Comparison of ENCODE assay signal across 1 cellular context in the genomic region with DNA sequence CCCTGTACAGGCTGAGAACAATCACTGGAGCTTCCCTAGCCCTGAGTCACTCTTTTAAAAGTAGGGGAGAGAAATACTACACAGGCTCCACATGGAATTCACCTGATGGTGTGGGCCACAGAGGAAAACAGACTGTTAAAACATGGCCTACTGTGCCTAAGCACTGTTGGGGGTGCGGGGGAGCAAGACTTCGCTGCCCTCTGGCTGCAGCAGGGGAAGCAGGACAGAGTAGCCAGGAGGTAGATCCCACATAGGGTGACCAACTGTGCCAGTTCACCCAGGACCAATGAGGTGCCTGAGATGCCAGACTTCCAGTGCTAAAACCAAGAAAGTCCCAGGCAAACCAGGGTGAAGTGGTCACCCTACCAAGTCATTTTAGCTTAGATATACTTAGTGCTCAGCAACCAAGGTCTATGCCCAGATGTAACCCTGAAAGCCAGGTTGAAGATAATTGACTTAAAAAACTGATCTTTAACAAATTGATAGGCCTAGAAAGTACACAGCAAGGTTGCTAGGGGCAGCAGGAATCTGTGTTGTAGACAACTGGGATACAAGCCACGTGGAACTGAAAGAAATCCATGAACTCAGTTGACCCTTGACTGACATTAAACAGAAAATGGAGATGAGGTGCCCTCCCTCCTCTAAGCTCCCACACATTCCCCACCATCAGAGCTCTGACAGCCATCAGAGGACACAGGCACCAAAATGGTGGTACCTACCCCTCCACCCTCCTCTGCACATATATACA.
TF ChIP-seq lines count a peak whose summit lies in the region.

No MANE protein-coding gene starts in this region.

TF ChIP-seq in GM23338, 12 proteins besides CTCF, POLR2A, EP300 and RAD21:
- no peak for TF ChIP-seq NANOG (IDR thresholded peaks at IDR 0.05; ENCODE audit: borderline replicate concordance)
- no peak for TF ChIP-seq EZH2 (IDR thresholded peaks at IDR 0.05; ENCODE audit: low read depth, unreplicated experiment)
- no peak for TF ChIP-seq CREB1 (CRISPR knock-in tag; IDR thresholded peaks at IDR 0.05; ENCODE audit: low read depth)
- TF ChIP-seq, protein P1, sequence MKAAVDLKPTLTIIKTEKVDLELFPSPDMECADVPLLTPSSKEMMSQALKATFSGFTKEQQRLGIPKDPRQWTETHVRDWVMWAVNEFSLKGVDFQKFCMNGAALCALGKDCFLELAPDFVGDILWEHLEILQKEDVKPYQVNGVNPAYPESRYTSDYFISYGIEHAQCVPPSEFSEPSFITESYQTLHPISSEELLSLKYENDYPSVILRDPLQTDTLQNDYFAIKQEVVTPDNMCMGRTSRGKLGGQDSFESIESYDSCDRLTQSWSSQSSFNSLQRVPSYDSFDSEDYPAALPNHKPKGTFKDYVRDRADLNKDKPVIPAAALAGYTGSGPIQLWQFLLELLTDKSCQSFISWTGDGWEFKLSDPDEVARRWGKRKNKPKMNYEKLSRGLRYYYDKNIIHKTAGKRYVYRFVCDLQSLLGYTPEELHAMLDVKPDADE (IDR thresholded peaks at IDR 0.05), result no peak
- no peak for TF ChIP-seq EZH2phosphoT487 (IDR thresholded peaks at IDR 0.05; ENCODE audit: unreplicated experiment)
- TF ChIP-seq ZNF331 (CRISPR knock-in tag; IDR thresholded peaks at IDR 0.05; ENCODE audit: low read depth), result no peak
- no peak for TF ChIP-seq ZNF114 (CRISPR knock-in tag; IDR thresholded peaks at IDR 0.05)
- TF ChIP-seq JUNB (IDR thresholded peaks at IDR 0.05; ENCODE audit: unreplicated experiment), result no peak
- TF ChIP-seq, protein P2, sequence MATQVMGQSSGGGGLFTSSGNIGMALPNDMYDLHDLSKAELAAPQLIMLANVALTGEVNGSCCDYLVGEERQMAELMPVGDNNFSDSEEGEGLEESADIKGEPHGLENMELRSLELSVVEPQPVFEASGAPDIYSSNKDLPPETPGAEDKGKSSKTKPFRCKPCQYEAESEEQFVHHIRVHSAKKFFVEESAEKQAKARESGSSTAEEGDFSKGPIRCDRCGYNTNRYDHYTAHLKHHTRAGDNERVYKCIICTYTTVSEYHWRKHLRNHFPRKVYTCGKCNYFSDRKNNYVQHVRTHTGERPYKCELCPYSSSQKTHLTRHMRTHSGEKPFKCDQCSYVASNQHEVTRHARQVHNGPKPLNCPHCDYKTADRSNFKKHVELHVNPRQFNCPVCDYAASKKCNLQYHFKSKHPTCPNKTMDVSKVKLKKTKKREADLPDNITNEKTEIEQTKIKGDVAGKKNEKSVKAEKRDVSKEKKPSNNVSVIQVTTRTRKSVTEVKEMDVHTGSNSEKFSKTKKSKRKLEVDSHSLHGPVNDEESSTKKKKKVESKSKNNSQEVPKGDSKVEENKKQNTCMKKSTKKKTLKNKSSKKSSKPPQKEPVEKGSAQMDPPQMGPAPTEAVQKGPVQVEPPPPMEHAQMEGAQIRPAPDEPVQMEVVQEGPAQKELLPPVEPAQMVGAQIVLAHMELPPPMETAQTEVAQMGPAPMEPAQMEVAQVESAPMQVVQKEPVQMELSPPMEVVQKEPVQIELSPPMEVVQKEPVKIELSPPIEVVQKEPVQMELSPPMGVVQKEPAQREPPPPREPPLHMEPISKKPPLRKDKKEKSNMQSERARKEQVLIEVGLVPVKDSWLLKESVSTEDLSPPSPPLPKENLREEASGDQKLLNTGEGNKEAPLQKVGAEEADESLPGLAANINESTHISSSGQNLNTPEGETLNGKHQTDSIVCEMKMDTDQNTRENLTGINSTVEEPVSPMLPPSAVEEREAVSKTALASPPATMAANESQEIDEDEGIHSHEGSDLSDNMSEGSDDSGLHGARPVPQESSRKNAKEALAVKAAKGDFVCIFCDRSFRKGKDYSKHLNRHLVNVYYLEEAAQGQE (IDR thresholded peaks at IDR 0.05; ENCODE audit: unreplicated experiment), result no peak
- no peak for TF ChIP-seq STAT1 (IDR thresholded peaks at IDR 0.05; ENCODE audit: unreplicated experiment)
- no peak for TF ChIP-seq POLR2AphosphoS5 (IDR thresholded peaks at IDR 0.05; ENCODE audit: low read depth)
- TF ChIP-seq, protein P3, sequence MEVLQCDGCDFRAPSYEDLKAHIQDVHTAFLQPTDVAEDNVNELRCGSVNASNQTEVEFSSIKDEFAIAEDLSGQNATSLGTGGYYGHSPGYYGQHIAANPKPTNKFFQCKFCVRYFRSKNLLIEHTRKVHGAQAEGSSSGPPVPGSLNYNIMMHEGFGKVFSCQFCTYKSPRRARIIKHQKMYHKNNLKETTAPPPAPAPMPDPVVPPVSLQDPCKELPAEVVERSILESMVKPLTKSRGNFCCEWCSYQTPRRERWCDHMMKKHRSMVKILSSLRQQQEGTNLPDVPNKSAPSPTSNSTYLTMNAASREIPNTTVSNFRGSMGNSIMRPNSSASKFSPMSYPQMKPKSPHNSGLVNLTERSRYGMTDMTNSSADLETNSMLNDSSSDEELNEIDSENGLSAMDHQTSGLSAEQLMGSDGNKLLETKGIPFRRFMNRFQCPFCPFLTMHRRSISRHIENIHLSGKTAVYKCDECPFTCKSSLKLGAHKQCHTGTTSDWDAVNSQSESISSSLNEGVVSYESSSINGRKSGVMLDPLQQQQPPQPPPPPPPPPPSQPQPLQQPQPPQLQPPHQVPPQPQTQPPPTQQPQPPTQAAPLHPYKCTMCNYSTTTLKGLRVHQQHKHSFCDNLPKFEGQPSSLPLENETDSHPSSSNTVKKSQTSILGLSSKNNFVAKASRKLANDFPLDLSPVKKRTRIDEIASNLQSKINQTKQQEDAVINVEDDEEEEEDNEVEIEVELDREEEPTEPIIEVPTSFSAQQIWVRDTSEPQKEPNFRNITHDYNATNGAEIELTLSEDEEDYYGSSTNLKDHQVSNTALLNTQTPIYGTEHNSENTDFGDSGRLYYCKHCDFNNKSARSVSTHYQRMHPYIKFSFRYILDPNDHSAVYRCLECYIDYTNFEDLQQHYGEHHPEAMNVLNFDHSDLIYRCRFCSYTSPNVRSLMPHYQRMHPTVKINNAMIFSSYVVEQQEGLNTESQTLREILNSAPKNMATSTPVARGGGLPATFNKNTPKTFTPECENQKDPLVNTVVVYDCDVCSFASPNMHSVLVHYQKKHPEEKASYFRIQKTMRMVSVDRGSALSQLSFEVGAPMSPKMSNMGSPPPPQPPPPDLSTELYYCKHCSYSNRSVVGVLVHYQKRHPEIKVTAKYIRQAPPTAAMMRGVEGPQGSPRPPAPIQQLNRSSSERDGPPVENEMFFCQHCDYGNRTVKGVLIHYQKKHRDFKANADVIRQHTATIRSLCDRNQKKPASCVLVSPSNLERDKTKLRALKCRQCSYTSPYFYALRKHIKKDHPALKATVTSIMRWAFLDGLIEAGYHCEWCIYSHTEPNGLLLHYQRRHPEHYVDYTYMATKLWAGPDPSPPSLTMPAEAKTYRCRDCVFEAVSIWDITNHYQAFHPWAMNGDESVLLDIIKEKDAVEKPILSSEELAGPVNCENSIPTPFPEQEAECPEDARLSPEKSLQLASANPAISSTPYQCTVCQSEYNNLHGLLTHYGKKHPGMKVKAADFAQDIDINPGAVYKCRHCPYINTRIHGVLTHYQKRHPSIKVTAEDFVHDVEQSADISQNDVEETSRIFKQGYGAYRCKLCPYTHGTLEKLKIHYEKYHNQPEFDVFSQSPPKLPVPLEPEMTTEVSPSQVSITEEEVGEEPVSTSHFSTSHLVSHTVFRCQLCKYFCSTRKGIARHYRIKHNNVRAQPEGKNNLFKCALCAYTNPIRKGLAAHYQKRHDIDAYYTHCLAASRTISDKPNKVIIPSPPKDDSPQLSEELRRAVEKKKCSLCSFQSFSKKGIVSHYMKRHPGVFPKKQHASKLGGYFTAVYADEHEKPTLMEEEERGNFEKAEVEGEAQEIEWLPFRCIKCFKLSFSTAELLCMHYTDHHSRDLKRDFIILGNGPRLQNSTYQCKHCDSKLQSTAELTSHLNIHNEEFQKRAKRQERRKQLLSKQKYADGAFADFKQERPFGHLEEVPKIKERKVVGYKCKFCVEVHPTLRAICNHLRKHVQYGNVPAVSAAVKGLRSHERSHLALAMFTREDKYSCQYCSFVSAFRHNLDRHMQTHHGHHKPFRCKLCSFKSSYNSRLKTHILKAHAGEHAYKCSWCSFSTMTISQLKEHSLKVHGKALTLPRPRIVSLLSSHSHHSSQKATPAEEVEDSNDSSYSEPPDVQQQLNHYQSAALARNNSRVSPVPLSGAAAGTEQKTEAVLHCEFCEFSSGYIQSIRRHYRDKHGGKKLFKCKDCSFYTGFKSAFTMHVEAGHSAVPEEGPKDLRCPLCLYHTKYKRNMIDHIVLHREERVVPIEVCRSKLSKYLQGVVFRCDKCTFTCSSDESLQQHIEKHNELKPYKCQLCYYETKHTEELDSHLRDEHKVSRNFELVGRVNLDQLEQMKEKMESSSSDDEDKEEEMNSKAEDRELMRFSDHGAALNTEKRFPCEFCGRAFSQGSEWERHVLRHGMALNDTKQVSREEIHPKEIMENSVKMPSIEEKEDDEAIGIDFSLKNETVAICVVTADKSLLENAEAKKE (CRISPR knock-in tag; IDR thresholded peaks at IDR 0.05), result no peak
